In genomic region chr22:44000123-44000522, GRCh38 we compare ENCODE assay signal across 1 cellular context.
A peak's percentile ranks its signal among the peaks of the same experiment; 100 is the strongest.
TF ChIP-seq lines count a peak whose summit lies in the region.

No MANE protein-coding gene starts in this region.

TF ChIP-seq in GM12878, 131 proteins besides CTCF, POLR2A, EP300 and RAD21:
- TF ChIP-seq ESRRA (IDR thresholded peaks at IDR 0.05; ENCODE audit: low read length) (no peak), RUNX3 (IDR thresholded peaks at IDR 0.05; ENCODE audit: low read length) (0 out of 2 replicates have a peak, but pooled peaks have one; percentile 5)
